In the genomic region with DNA sequence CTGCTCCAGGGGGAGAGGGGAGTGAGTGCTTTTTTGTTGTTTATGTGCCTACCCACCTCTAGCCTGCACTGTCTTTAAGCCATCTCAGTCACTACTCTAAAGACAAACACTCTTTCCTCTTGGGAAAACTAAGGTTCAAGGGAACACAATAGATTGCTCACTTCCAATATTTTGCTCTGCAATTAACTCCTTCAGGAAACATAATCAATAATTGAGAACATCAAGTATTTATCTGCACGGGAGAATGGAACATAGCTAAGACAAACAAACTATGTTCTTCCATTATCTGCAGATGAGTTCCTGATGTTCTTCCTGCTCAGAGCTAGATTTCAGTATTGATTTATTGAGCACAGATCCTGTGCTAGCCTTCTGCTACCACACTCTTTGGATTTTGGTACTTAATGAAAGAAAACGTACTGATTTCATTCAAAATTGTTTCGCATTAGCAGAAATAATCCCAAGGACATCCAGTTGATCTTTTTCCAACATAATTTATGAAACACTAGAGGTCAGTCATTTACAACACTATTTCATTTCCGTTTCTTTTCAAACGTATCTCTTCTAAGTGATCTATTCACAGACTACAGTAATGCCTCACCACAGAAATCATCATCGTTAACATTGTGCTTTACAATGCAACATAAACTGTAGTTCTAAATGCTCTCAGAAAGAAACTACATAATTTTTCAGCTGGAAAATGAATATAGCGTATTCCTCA, we compare ENCODE assay signal across 16 cellular contexts. TPM values are rescaled to one million over a fixed set of nuclear protein-coding genes. Genes with fewer than 3 reads are reported as not detected.
A peak's percentile ranks its signal among the peaks of the same experiment; 100 is the strongest.
DNase-seq lines count a peak whose midpoint lies in the region; ATAC-seq and TF ChIP-seq lines count a peak whose summit lies in the region.
"Had no signal": no experiment of that assay in that cellular context is flagged by ENCODE, and none has a peak within 500 bp of the region (broad histone marks: within the 10 kb centered on the region; RNA-seq: fewer than 3 reads in every experiment).

No MANE protein-coding gene starts in this region.

- peak overlapping the region; percentile 64 for H3K27ac ChIP-seq in VCaP
- H3K27ac ChIP-seq: esophagus squamous epithelium, neutrophil, thyroid gland had no signal

- ATAC-seq in left lobe of liver (peak; percentile 66), HG03097 (IDR thresholded peaks at IDR 0.05; ENCODE audit: low FRiP score, unreplicated experiment) (no peak)
- ATAC-seq: sciatic nerve had no signal

- TF ChIP-seq CTCF in VCaP (conservative IDR thresholded peaks at IDR 0.05): peak; percentile 30

- peak; percentile 31 for DNase-seq in SHP77 treated with DMSO at 0.1 percent for 48 hours (lab: John Stamatoyannopoulos, UW)
- no peak for DNase-seq in SHP77 (lab: John Stamatoyannopoulos, UW)
- peak; percentile 25 for DNase-seq in NAMALWA (ENCODE audit: low spot score)
- DNase-seq in left lobe of liver (ENCODE audit: low spot score): no peak
- DNase-seq in central memory CD4-positive, alpha-beta T cell: no peak
- no peak for DNase-seq in occipital lobe (lab: John Stamatoyannopoulos, UW)
- DNase-seq: activated gamma-delta T cell; Calu3; esophagus squamous epithelium; NCI-H2171; stimulated activated CD4-positive, alpha-beta T cell treated with anti-CD3 and anti-CD28 coated beads, Interleukin-4, amount 100 ng/mL, for 4 hours; thyroid gland had no signal

RNA-seq across cellular contexts. Expression of a gene that starts 8.3 kb away (rescaled TPM):
- 1.2 TPM for total RNA-seq in left lobe of liver
- 61.1 TPM for total RNA-seq in occipital lobe

Comparison
In these comparisons a context has a peak if more than half of its experiments do, and no peak if none do; other contexts are left out.
1. DNase-seq: peak in SHP77 treated with DMSO at 0.1 percent for 48 hours (single experiment) and NAMALWA (single experiment); none in SHP77 (0 of 2), left lobe of liver (single experiment), central memory CD4-positive, alpha-beta T cell (single experiment) and occipital lobe (single experiment).
2. RNA of a gene that starts 8.3 kb away (total RNA-seq): 61.1 TPM in occipital lobe (single experiment); 1.2 TPM in left lobe of liver (single experiment); every median in the first group is over 10 times any median in the second.